In genomic region chr18:73842795-73843394, GRCh38 we compare ENCODE assay signal across 8 cellular contexts.
DNase-seq lines count a peak whose midpoint lies in the region; ATAC-seq and TF ChIP-seq lines count a peak whose summit lies in the region.

No MANE protein-coding gene starts in this region.

- intact Hi-C loops in Panc1 (cut with micrococcal nuclease; ENCODE audit: unreplicated experiment) (loop anchor here (5.0 kb wide), 1 partner anchor 1076 kb away; no protein-coding TSS in a partner anchor), heart right ventricle (cut with DNase I) (loop anchor here in 9 of 10 donors (2.0 to 10.0 kb wide), 4 partner anchors 698 to 1081 kb away; no protein-coding TSS in a partner anchor), gastrocnemius medialis (cut with DNase I; ENCODE audit: low total_unique reads) (loop anchor here (5.0 kb wide), 1 partner anchor 1081 kb away; no protein-coding TSS in a partner anchor)

- H3K36me3 ChIP-seq in Panc1 (ENCODE audit: control insufficient read depth, insufficient read depth, low read length) (no peaks in the 10 kb centered on the region), heart right ventricle (no peaks in the 10 kb centered on the region), gastrocnemius medialis (no peaks in the 10 kb centered on the region)

- H3K36me3 Mint-ChIP-seq in activated naive CD8-positive, alpha-beta T cell: no peaks in the 10 kb centered on the region

- TF ChIP-seq POLR2A in gastrocnemius medialis (IDR thresholded peaks at IDR 0.05): no peak

- CTCF ChIA-PET in Panc1 (lab: Charles Lee): interaction anchor here (0.5 to 1.0 kb wide), 3 partner anchors 9 to 23 kb away, joined by 4 read pairs; no protein-coding TSS in a partner anchor

- no peak overlapping the region for H3K27ac Mint-ChIP-seq in activated naive CD8-positive, alpha-beta T cell

- 9 to 12% methylated on average over 10 of the region's 10 CpGs for WGBS in heart right ventricle, 2 donors

- ATAC-seq in GM19328 (IDR thresholded peaks at IDR 0.05; ENCODE audit: unreplicated experiment) (peak; percentile 73), HG03354 (IDR thresholded peaks at IDR 0.05; ENCODE audit: poor library complexity, severe bottlenecking, unreplicated experiment) (peak; percentile 92), Panc1 (peak; percentile 72), heart right ventricle (peak in 1 of 8 donors; percentile 48), gastrocnemius medialis (no peak)

- no peak overlapping the region for H3K4me3 ChIP-seq in Panc1 (ENCODE audit: low read depth in 2 of 2, low read length in 2 of 2)
- H3K4me3 ChIP-seq in heart right ventricle: peak overlapping the region in 3 of 10 donors; percentile 9 to 34 (median 16)
- peak overlapping the region in 1 of 4 donors; percentile 3 for H3K4me3 ChIP-seq in gastrocnemius medialis

- H3K4me1 ChIP-seq in Panc1 (ENCODE audit: control insufficient read depth, insufficient read depth, low read length) (no peaks in the 10 kb centered on the region), heart right ventricle (peaks cover 0 to 11% (median 0%) of the 10 kb centered on the region in 9 donors), gastrocnemius medialis (peaks cover 0 to 5% of the 10 kb centered on the region in 2 donors)

- peaks cover 6% of the 10 kb centered on the region for H3K4me1 Mint-ChIP-seq in activated naive CD8-positive, alpha-beta T cell (ENCODE audit: low read depth)

- BruUV-seq in Panc1 (replicated peaks; lab: Mats Ljungman, UMichigan): no TSS peak

- no peak overlapping the region for H3K27ac ChIP-seq in Panc1 (ENCODE audit: low read length)
- H3K27ac ChIP-seq in heart right ventricle: no peak overlapping the region
- H3K27ac ChIP-seq in gastrocnemius medialis: no peak overlapping the region

- in situ Hi-C loops in Panc1 (cut with HindIII; ENCODE audit: low pct_unique_long_range_greater_than_20kb, low sequenced_read_pairs) (no loop called here), gastrocnemius medialis (cut with MboI; ENCODE audit: low sequenced_read_pairs in 4 of 4) (loop anchor here in 1 of 4 donors (25.0 kb wide), 1 partner anchor 1081 kb away; no protein-coding TSS in a partner anchor)

- H3K9me3 Mint-ChIP-seq in activated naive CD8-positive, alpha-beta T cell (ENCODE audit: low read depth): no peaks in the 10 kb centered on the region

- peak; percentile 100 for TF ChIP-seq CTCF in Panc1 (IDR thresholded peaks at IDR 0.05)
- peak; percentile 80 to 97 (median 95) for TF ChIP-seq CTCF in heart right ventricle (IDR thresholded peaks at IDR 0.05)
- TF ChIP-seq CTCF in gastrocnemius medialis (IDR thresholded peaks at IDR 0.05 in 4 of 5, conservative IDR thresholded peaks at IDR 0.05 in 1 of 5): peak in 3 of 5 experiments; percentile 48 to 76 (median 76)

- H3K27me3 Mint-ChIP-seq in activated naive CD8-positive, alpha-beta T cell: no peaks in the 10 kb centered on the region

- no peaks in the 10 kb centered on the region for H3K9me3 ChIP-seq in Panc1 (ENCODE audit: control insufficient read depth, insufficient read depth, low read depth, low read length)
- H3K9me3 ChIP-seq in heart right ventricle: no peaks in the 10 kb centered on the region
- H3K9me3 ChIP-seq in gastrocnemius medialis: no peaks in the 10 kb centered on the region

- DNase-seq in COR-L47 (lab: John Stamatoyannopoulos, UW): peak; percentile 43
- peak; percentile 22 for DNase-seq in Panc1 (ENCODE audit: low read depth, low spot score)
- DNase-seq in heart right ventricle: peak; percentile 36 to 38
- DNase-seq in gastrocnemius medialis: no peak
- no peak for DNase-seq in COLO829 (ENCODE audit: low spot score)

- POLR2A ChIA-PET in Panc1 (lab: Charles Lee): no interaction called here

- H3K27me3 ChIP-seq in Panc1 (ENCODE audit: control insufficient read depth, insufficient read depth, low read length) (peaks cover 12% of the 10 kb centered on the region), heart right ventricle (peaks cover 0 to 18% (median 11%) of the 10 kb centered on the region in 7 donors), gastrocnemius medialis (peaks cover 0 to 4% (median 0%) of the 10 kb centered on the region in 3 donors)

- peak overlapping the region; percentile 73 for H3K4me3 Mint-ChIP-seq in activated naive CD8-positive, alpha-beta T cell

Comparison
In these comparisons a context has a peak if more than half of its experiments do, and no peak if none do; other contexts are left out.
1. DNase-seq: peak in COR-L47 (single experiment), Panc1 (single experiment) and heart right ventricle (2 of 2); none in gastrocnemius medialis (0 of 2) and COLO829 (single experiment).
2. ATAC-seq: peak in GM19328 (single experiment), HG03354 (single experiment) and Panc1 (single experiment); none in gastrocnemius medialis (0 of 2).
3. Peak in every context shown above with its lines, with median percentiles within 50 percentile points of each other: CTCF ChIP-seq.